ENCODE assay signal across 8 cellular contexts in the genomic region with DNA sequence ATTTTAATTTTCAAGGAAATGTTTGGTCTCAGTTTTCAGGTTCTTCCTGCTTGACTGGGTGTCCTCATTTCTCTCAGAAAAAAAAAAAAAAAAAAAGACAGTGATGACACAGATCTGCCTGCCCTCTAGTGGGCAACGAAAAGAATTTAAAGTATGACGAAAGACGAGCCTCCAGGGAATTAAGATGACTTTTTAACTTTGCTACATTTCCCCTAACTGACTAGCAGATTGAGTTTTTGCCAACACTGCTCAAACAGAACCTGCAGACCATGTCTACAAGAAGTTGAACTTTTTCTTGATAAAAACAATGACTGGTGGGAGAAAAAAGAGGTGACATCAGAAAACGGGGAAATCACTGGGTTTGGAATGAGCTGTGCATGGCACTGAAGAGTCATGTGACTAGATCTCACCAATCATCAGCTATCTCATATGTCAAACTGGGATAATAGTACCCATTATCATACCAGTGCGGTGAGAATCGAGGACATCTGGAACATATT.
DNase-seq lines count a peak whose midpoint lies in the region; ATAC-seq lines count a peak whose summit lies in the region.

No MANE protein-coding gene starts in this region.

- ATAC-seq in GM19397 (IDR thresholded peaks at IDR 0.05; ENCODE audit: unreplicated experiment) (peak; percentile 70), HG03460 (IDR thresholded peaks at IDR 0.05; ENCODE audit: unreplicated experiment) (peak; percentile 79)

- DNase-seq in EL (peak; percentile 82), NCI-H82 (lab: John Stamatoyannopoulos, UW) (peak; percentile 57), glomerular visceral epithelial cell (ENCODE audit: extremely low spot score) (peak; percentile 71), pons (ENCODE audit: low spot score) (peak; percentile 82)
- DNase-seq in activated naive CD4-positive, alpha-beta T cell treated with anti-CD3 and anti-CD28 coated beads, Interleukin-2, amount 50 U/mL, for 16 hours, result peak; percentile 19
- no peak for DNase-seq in activated effector memory CD4-positive, alpha-beta T cell treated with Interleukin-2 at 50 U/mL for 16 hours
